21 cellular contexts compared by ENCODE assay signal in the genomic region with DNA sequence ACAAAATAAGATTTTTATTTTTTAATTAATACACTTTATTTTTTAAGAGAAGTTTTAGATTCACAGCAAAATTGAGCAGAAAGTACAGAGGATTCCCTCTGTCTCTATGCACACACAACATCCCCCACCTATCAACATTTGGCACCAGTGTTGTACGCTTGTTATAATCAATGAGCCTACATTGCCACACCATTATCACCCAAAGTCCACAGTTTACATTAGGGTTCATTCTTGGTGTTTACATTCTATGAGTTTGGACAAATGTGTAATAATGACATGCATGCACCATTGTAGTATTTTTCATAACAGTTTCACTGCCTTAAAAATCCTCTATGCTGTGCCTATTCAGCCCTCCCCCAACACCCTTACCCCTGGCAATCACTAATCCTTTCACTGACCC. TPM values are rescaled to one million over a fixed set of nuclear protein-coding genes. Genes with fewer than 3 reads are reported as not detected.
DNase-seq lines count a peak whose midpoint lies in the region; ATAC-seq, FAIRE-seq and TF ChIP-seq lines count a peak whose summit lies in the region.
"Had no signal": no experiment of that assay in that cellular context is flagged by ENCODE, and none has a peak within 500 bp of the region (broad histone marks: within the 10 kb centered on the region; RNA-seq: fewer than 3 reads in every experiment).

No MANE protein-coding gene starts in this region.

- no peak for FAIRE-seq in small intestine (lab: Jason Lieb, UNC)
- FAIRE-seq: D721Med, G401.6, GM12892, GM18507, GM19239 had no signal

- no peak for DNase-seq in left lobe of liver (ENCODE audit: low spot score)
- DNase-seq in small intestine: peak; percentile 11
- DNase-seq in AML-193 (lab: John Stamatoyannopoulos, UW): no peak
- no peak for DNase-seq in NCI-H1092 treated with DMSO at 0.1 percent for 48 hours (lab: John Stamatoyannopoulos, UW)
- no peak for DNase-seq in stimulated activated CD4-positive, alpha-beta T cell treated with anti-CD3 and anti-CD28 coated beads, Interleukin-2, amount 100 ng/mL, for 24 hours
- DNase-seq: 8988T; ACHN; Caco-2; Calu3; CD4-positive, alpha-beta T cell; CD8-positive, alpha-beta T cell; DMS79 treated with DMSO at 0.1 percent for 48 hours; GF-D8 had no signal

- peak in 1 of 2 donors; percentile 22 for TF ChIP-seq RAD21 in liver (IDR thresholded peaks at IDR 0.05)

- H3K9me3 ChIP-seq in liver (ENCODE audit: control insufficient read depth in 4 of 4, low read length in 3 of 4): no peaks in the 10 kb centered on the region
- H3K9me3 ChIP-seq in small intestine (ENCODE audit: control insufficient read depth, low read depth): no peaks in the 10 kb centered on the region
- H3K9me3 ChIP-seq: Caco-2 had no signal

- ATAC-seq in left lobe of liver: peak; percentile 86
- ATAC-seq: CD8-positive, alpha-beta T cell had no signal

- H3K27ac ChIP-seq in liver (ENCODE audit: low read depth in 1 of 2, low read length in 2 of 2) (peak overlapping the region in 1 of 2 donors; percentile 20), small intestine (ENCODE audit: low read depth in 1 of 2, low read length in 1 of 2) (no peak overlapping the region)
- H3K27ac ChIP-seq: BLaER1 treated with 17β-estradiol and CSF1 and Interleukin-3, amounts not matched to agents 10 nM and 100 nM; C4-2B had no signal

- H3K36me3 ChIP-seq in liver (ENCODE audit: control insufficient read depth in 4 of 4, insufficient read depth in 3 of 4, low read depth in 1 of 4, low read length in 3 of 4) (peaks cover 0 to 13% (median 5%) of the 10 kb centered on the region in 4 donors), small intestine (ENCODE audit: control insufficient read depth in 2 of 2, insufficient read depth in 2 of 2, low read length in 2 of 2) (peaks cover 8 to 11% of the 10 kb centered on the region in 2 donors)

- H3K9ac ChIP-seq in liver (ENCODE audit: low read depth in 1 of 2, low read length in 2 of 2): peak overlapping the region in 1 of 2 donors; percentile 27
- H3K9ac ChIP-seq: BLaER1 treated with 17β-estradiol and CSF1 and Interleukin-3, amounts not matched to agents 10 nM and 100 nM had no signal

- TF ChIP-seq CTCF in liver (IDR thresholded peaks at IDR 0.05; ENCODE audit: low read depth, low read length, missing input control): no peak

- whole genome bisulfite sequencing in liver: 45% methylated on average over 1 of the region's 1 CpG
- WGBS in small intestine, 3 donors: 74 to 98% (median 84%) methylated on average over 1 of the region's 1 CpG

- no peaks in the 10 kb centered on the region for H3K27me3 ChIP-seq in liver (ENCODE audit: control insufficient read depth in 4 of 4, insufficient read depth in 4 of 4, low read length in 3 of 4)
- no peaks in the 10 kb centered on the region for H3K27me3 ChIP-seq in small intestine (ENCODE audit: control insufficient read depth in 2 of 2, insufficient read depth in 2 of 2, low read length in 2 of 2)
- H3K27me3 ChIP-seq: BLaER1 treated with 17β-estradiol and CSF1 and Interleukin-3, amounts not matched to agents 10 nM and 100 nM had no signal

- peaks cover 4 to 21% (median 15%) of the 10 kb centered on the region in 4 donors for H3K4me1 ChIP-seq in liver (ENCODE audit: control insufficient read depth in 4 of 4, insufficient read depth in 4 of 4, low read length in 3 of 4)
- no peaks in the 10 kb centered on the region for H3K4me1 ChIP-seq in small intestine (ENCODE audit: control insufficient read depth in 2 of 2, insufficient read depth in 1 of 2, low read depth in 1 of 2, low read length in 1 of 2)
- H3K4me1 ChIP-seq: BLaER1 treated with 17β-estradiol and CSF1 and Interleukin-3, amounts not matched to agents 10 nM and 100 nM; Caco-2 had no signal

- H3K4me3 ChIP-seq in liver (ENCODE audit: low read depth in 1 of 3, low read length in 3 of 3) (no peak overlapping the region), small intestine (ENCODE audit: low read depth in 1 of 2, low read length in 2 of 2) (no peak overlapping the region)
- H3K4me3 ChIP-seq: BLaER1 treated with 17β-estradiol and CSF1 and Interleukin-3, amounts not matched to agents 10 nM and 100 nM had no signal

TF ChIP-seq in liver, 16 proteins besides CTCF, POLR2A, EP300 and RAD21:
- TF ChIP-seq EGR1 (IDR thresholded peaks at IDR 0.05; ENCODE audit: low read depth in 2 of 2) (no peak), JUND (IDR thresholded peaks at IDR 0.05) (peak in 1 of 2 donors; percentile 28), NR2F2 (IDR thresholded peaks at IDR 0.05) (no peak), HNF4A (conservative IDR thresholded peaks at IDR 0.05) (peak; percentile 90 to 91), RXRA (IDR thresholded peaks at IDR 0.05) (peak; percentile 67 to 73), YY1 (IDR thresholded peaks at IDR 0.05) (peak; percentile 47), GABPA (IDR thresholded peaks at IDR 0.05 in 1 of 2, conservative IDR thresholded peaks at IDR 0.05 in 1 of 2) (no peak), SP1 (IDR thresholded peaks at IDR 0.05) (peak; percentile 50), FOXA2 (IDR thresholded peaks at IDR 0.05) (peak; percentile 96), TAF1 (conservative IDR thresholded peaks at IDR 0.05) (no peak), HNF4G (IDR thresholded peaks at IDR 0.05) (peak; percentile 78), FOXA1 (IDR thresholded peaks at IDR 0.05) (peak; percentile 94)
- TF ChIP-seq, protein P1, sequence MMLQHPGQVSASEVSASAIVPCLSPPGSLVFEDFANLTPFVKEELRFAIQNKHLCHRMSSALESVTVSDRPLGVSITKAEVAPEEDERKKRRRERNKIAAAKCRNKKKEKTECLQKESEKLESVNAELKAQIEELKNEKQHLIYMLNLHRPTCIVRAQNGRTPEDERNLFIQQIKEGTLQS (IDR thresholded peaks at IDR 0.05): no peak
- TF ChIP-seq, protein P2, sequence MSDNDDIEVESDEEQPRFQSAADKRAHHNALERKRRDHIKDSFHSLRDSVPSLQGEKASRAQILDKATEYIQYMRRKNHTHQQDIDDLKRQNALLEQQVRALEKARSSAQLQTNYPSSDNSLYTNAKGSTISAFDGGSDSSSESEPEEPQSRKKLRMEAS (IDR thresholded peaks at IDR 0.05): peak; percentile 43
- TF ChIP-seq, protein P3, sequence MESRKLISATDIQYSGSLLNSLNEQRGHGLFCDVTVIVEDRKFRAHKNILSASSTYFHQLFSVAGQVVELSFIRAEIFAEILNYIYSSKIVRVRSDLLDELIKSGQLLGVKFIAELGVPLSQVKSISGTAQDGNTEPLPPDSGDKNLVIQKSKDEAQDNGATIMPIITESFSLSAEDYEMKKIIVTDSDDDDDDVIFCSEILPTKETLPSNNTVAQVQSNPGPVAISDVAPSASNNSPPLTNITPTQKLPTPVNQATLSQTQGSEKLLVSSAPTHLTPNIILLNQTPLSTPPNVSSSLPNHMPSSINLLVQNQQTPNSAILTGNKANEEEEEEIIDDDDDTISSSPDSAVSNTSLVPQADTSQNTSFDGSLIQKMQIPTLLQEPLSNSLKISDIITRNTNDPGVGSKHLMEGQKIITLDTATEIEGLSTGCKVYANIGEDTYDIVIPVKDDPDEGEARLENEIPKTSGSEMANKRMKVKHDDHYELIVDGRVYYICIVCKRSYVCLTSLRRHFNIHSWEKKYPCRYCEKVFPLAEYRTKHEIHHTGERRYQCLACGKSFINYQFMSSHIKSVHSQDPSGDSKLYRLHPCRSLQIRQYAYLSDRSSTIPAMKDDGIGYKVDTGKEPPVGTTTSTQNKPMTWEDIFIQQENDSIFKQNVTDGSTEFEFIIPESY (IDR thresholded peaks at IDR 0.05): peak; percentile 63
- TF ChIP-seq, protein P4, sequence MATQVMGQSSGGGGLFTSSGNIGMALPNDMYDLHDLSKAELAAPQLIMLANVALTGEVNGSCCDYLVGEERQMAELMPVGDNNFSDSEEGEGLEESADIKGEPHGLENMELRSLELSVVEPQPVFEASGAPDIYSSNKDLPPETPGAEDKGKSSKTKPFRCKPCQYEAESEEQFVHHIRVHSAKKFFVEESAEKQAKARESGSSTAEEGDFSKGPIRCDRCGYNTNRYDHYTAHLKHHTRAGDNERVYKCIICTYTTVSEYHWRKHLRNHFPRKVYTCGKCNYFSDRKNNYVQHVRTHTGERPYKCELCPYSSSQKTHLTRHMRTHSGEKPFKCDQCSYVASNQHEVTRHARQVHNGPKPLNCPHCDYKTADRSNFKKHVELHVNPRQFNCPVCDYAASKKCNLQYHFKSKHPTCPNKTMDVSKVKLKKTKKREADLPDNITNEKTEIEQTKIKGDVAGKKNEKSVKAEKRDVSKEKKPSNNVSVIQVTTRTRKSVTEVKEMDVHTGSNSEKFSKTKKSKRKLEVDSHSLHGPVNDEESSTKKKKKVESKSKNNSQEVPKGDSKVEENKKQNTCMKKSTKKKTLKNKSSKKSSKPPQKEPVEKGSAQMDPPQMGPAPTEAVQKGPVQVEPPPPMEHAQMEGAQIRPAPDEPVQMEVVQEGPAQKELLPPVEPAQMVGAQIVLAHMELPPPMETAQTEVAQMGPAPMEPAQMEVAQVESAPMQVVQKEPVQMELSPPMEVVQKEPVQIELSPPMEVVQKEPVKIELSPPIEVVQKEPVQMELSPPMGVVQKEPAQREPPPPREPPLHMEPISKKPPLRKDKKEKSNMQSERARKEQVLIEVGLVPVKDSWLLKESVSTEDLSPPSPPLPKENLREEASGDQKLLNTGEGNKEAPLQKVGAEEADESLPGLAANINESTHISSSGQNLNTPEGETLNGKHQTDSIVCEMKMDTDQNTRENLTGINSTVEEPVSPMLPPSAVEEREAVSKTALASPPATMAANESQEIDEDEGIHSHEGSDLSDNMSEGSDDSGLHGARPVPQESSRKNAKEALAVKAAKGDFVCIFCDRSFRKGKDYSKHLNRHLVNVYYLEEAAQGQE (IDR thresholded peaks at IDR 0.05): no peak

RNA-seq across cellular contexts. Expression of a gene that starts 51.3 kb away (rescaled TPM):
- total RNA-seq in left lobe of liver (6.6 TPM), liver (1 to 10 TPM; 5.4 to 6.4 TPM)
- polyA plus RNA-seq in liver (1 to 10 TPM; 1.0 to 3.1 TPM), small intestine (1 to 10 TPM in 1 of 3 donors, under 1 TPM in 2; 0.45 to 2.2 (median 0.54) TPM)
